8 cellular contexts compared by ENCODE assay signal in genomic region chrX:16836371-16836770, GRCh38. TPM values are rescaled to one million over a fixed set of nuclear protein-coding genes. Genes with fewer than 3 reads are reported as not detected.
DNase-seq lines count a peak whose midpoint lies in the region; ATAC-seq and TF ChIP-seq lines count a peak whose summit lies in the region.

No MANE protein-coding gene starts in this region.

- peak; percentile 52 for TF ChIP-seq CTCF in epithelial cell of esophagus (IDR thresholded peaks at IDR 0.05; ENCODE audit: insufficient read depth, low read depth, low read length, missing control alignments)

- ATAC-seq in sciatic nerve (peak; percentile 62), HG02970 (IDR thresholded peaks at IDR 0.05; ENCODE audit: low FRiP score, unreplicated experiment) (no peak), HG03354 (IDR thresholded peaks at IDR 0.05; ENCODE audit: poor library complexity, severe bottlenecking, unreplicated experiment) (no peak)

- peak; percentile 0 for DNase-seq in SHP77 treated with DMSO at 0.1 percent for 48 hours (lab: John Stamatoyannopoulos, UW)
- no peak for DNase-seq in SHP77 (lab: John Stamatoyannopoulos, UW)
- DNase-seq in NCI-H460 (ENCODE audit: extremely low read depth, low read depth) = peak; percentile 54
- peak; percentile 57 for DNase-seq in epithelial cell of esophagus (ENCODE audit: low read depth)
- no peak for DNase-seq in sciatic nerve (ENCODE audit: low spot score)
- no peak for DNase-seq in medulla oblongata (ENCODE audit: extremely low spot score)

- intact Hi-C loops in sciatic nerve (cut with DNase I) = no loop called here

- no peak overlapping the region for H3K4me3 ChIP-seq in epithelial cell of esophagus (ENCODE audit: low read length)

RNA-seq across cellular contexts. Expression of gene RBBP7, which starts 33.8 kb away (rescaled TPM):
- 130 and 146 TPM in 2 replicates for total RNA-seq in NCI-H460 (2014; rRNA removed; shearing (Covaris generic))
- 194 and 204 TPM in 2 replicates for polyA plus RNA-seq in NCI-H460 (2014; cell fraction: nucleus; rRNA removed)
- total RNA-seq in sciatic nerve = 93.8 TPM

RNA-seq across cellular contexts. Expression of gene TXLNG, which starts 50.1 kb away (rescaled TPM):
- 32.6 and 38.3 TPM in 2 replicates for total RNA-seq in NCI-H460 (2014; rRNA removed; shearing (Covaris generic))
- 33.4 and 45.7 TPM in 2 replicates for polyA plus RNA-seq in NCI-H460 (2014; cell fraction: nucleus; rRNA removed)
- total RNA-seq in sciatic nerve = 17.3 TPM

Comparison
In these comparisons a context has a peak if more than half of its experiments do, and no peak if none do; other contexts are left out.
1. DNase-seq: peak in SHP77 treated with DMSO at 0.1 percent for 48 hours (single experiment), NCI-H460 (single experiment) and epithelial cell of esophagus (single experiment); none in SHP77 (0 of 2), sciatic nerve (single experiment) and medulla oblongata (single experiment).